In the genomic region with DNA sequence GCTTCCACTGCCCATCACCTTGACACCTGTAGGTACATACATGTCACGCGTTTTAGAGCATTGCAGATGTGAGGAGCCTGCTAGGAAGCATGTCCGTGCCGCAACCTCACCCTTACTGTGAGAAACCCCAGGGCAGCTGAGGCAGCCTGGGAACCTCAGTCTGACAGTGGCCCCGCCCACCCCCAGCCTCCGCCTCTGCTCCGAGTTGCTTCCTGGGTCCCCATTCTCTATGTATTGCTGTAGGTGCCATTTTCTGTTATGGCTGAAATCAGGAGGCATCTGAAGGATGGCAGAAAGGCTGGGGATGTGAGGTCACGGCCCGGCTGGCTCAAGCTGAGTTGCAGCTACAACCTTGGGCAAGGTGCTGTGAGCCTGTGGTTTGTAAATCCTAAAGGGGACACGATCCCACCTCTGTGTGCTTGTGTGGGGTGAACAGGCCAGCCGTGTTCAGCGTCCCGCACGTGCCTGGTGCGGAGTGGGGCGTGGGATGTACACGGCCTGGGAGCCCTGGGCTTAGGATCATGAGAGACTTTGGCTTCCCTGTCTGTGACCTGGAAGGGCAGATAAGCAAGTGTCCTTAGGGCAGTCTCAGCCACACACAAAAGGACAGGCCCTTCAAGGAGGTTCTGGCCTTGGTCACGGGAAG, we compare ENCODE assay signal across 19 cellular contexts.
"Had no signal": no experiment of that assay in that cellular context is flagged by ENCODE, and none has a peak within 500 bp of the region (broad histone marks: within the 10 kb centered on the region; RNA-seq: fewer than 3 reads in every experiment).

No MANE protein-coding gene starts in this region.

- DNase-seq: cortex of kidney; effector CD8-positive, alpha-beta T cell; gastrocnemius medialis; heart right ventricle; hypothalamus; left lung; lower lobe of right lung; midbrain; retina; stimulated activated CD4-positive, alpha-beta T cell treated with anti-CD3 and anti-CD28 coated beads, Interleukin-2, amount 100 ng/mL, for 48 hours; stimulated activated naive CD4-positive, alpha-beta T cell treated with Interleukin-2 at 50 U/mL for 16 hours; trophoblast cell; uterus had no signal

- ATAC-seq: gastrocnemius medialis, heart right ventricle, left lung, lower lobe of right lung, psoas muscle, sciatic nerve had no signal

- H3K27ac ChIP-seq: dorsolateral prefrontal cortex, epithelial cell of prostate, esophagus muscularis mucosa, gastrocnemius medialis, heart right ventricle, left lung, lower lobe of right lung, parathyroid adenoma, psoas muscle, uterus had no signal

- H3K9me3 ChIP-seq: psoas muscle had no signal

- H3K9ac ChIP-seq: parathyroid adenoma had no signal

- H3K27me3 ChIP-seq: dorsolateral prefrontal cortex, gastrocnemius medialis, heart right ventricle, uterus had no signal

- H3K36me3 ChIP-seq: gastrocnemius medialis, heart right ventricle, left lung, lower lobe of right lung, uterus had no signal

- H3K4me1 ChIP-seq: esophagus muscularis mucosa, gastrocnemius medialis, heart right ventricle, left lung, lower lobe of right lung, parathyroid adenoma, psoas muscle, uterus had no signal

- H3K4me3 ChIP-seq: dorsolateral prefrontal cortex, esophagus muscularis mucosa, gastrocnemius medialis, heart right ventricle, left lung, lower lobe of right lung, psoas muscle, uterus had no signal
